Comparison of ENCODE assay signal across 8 cellular contexts in genomic region chr9:26946753-26947727, GRCh38. TPM values are rescaled to one million over a fixed set of nuclear protein-coding genes. Genes with fewer than 3 reads are reported as not detected.
DNase-seq lines count a peak whose midpoint lies in the region; ATAC-seq and TF ChIP-seq lines count a peak whose summit lies in the region.

Gene PLAA, minus strand, starts transcription at chr9:26947242. Its CDS starts 197 bp downstream, at chr9:26947045.

- intact Hi-C loops in heart left ventricle (cut with DNase I) = loop anchor here (1.0 to 5.0 kb wide), 5 partner anchors 9 to 55 kb away; partner anchors contain the start of genes CAAP1 (in 9 of the 10) and IFT74 (in 2 of the 10)
- intact Hi-C loops in posterior cingulate gyrus (cut with DNase I) = loop anchor here (2.0 kb wide), 1 partner anchor 54 kb away; the partner anchor contains the start of gene CAAP1

- H3K9me3 ChIP-seq in heart left ventricle (no peaks in the 10 kb centered on the region), upper lobe of left lung (no peaks in the 10 kb centered on the region)

- TF ChIP-seq POLR2A in heart left ventricle (IDR thresholded peaks at IDR 0.05) = peak in 1 of 2 donors; percentile 54
- peak in 3 of 4 donors; percentile 48 to 74 (median 74) for TF ChIP-seq POLR2A in upper lobe of left lung (IDR thresholded peaks at IDR 0.05)

- H3K36me3 ChIP-seq in heart left ventricle (no peaks in the 10 kb centered on the region), upper lobe of left lung (no peaks in the 10 kb centered on the region)

- TF ChIP-seq CTCF in GM10266 (IDR thresholded peaks at IDR 0.05; ENCODE audit: control insufficient read depth, insufficient read depth, low read depth, missing control alignments) (peak; percentile 30), heart left ventricle (IDR thresholded peaks at IDR 0.05) (peak in 3 of 12 donors; percentile 12 to 28 (median 19)), upper lobe of left lung (IDR thresholded peaks at IDR 0.05) (peak in 3 of 6 experiments; percentile 26 to 58 (median 45))

- peak within 1 kb of the TSS; percentile 81 to 99 (median 96) for H3K4me3 ChIP-seq in heart left ventricle
- peak within 1 kb of the TSS; percentile 61 to 100 (median 79) for H3K4me3 ChIP-seq in upper lobe of left lung

- H3K27ac ChIP-seq in adipose tissue (ENCODE audit: low read depth, low read length) (peak within 1 kb of the TSS; percentile 94), heart left ventricle (peak within 1 kb of the TSS; percentile 92 to 99 (median 97)), upper lobe of left lung (peak within 1 kb of the TSS; percentile 95 to 99 (median 98))

- ATAC-seq in HG02610 (IDR thresholded peaks at IDR 0.05; ENCODE audit: unreplicated experiment) (peak; percentile 99), heart left ventricle (peak; percentile 99 to 100 (median 100)), upper lobe of left lung (ENCODE audit: low FRiP score in 2 of 2) (peak; percentile 99 to 100)

- DNase-seq in GM10266 (ENCODE audit: extremely low spot score) (peak; percentile 88), NCI-H1092 treated with DMSO at 0.1 percent for 48 hours (lab: John Stamatoyannopoulos, UW) (peak; percentile 97), T follicular helper cell (ENCODE audit: low read depth) (peak; percentile 76), heart left ventricle (peak; percentile 91 to 93 (median 93)), posterior cingulate gyrus (peak; percentile 80 to 98 (median 86)), upper lobe of left lung (peak; percentile 94 to 96)

- H3K27me3 ChIP-seq in heart left ventricle (no peaks in the 10 kb centered on the region), upper lobe of left lung (no peaks in the 10 kb centered on the region)

- 0 to 1% (median 0%) methylated on average over 69 to 76 of the region's 76 CpGs for WGBS in adipose tissue, 3 donors
- WGBS in heart left ventricle, 4 donors = 0 to 1% (median 0%) methylated on average over 46 to 76 of the region's 76 CpGs
- 0 to 4% methylated on average over 10 to 57 of the region's 76 CpGs for WGBS in upper lobe of left lung, 2 donors

- peaks cover 5 to 41% (median 28%) of the 10 kb centered on the region in 12 donors for H3K4me1 ChIP-seq in heart left ventricle
- H3K4me1 ChIP-seq in upper lobe of left lung = peaks cover 17 to 41% (median 24%) of the 10 kb centered on the region in 4 donors

- TF ChIP-seq EP300 in upper lobe of left lung (IDR thresholded peaks at IDR 0.05) = no peak

RNA-seq across cellular contexts. Expression of gene PLAA, which starts in this region (rescaled TPM):
- polyA plus RNA-seq in adipose tissue (10 to 100 TPM in 2 of 3 donors, 1 to 10 TPM in 1; 10.0 to 15.5 (median 14.3) TPM), heart left ventricle (10 to 100 TPM in 1 of 2 donors, 1 to 10 TPM in 1; 9.1 to 32.4 TPM)
- total RNA-seq in heart left ventricle (10 to 100 TPM; 28.0 to 42.5 (median 34.2) TPM), upper lobe of left lung (10 to 100 TPM; 18.2 to 29.2 (median 22.2) TPM)

Comparison
In these comparisons a context has a peak if more than half of its experiments do, and no peak if none do; other contexts are left out.
1. Peak in every context shown above with its lines: DNase-seq, ATAC-seq, H3K4me3 ChIP-seq and H3K27ac ChIP-seq.